ENCODE assay signal across 8 cellular contexts in genomic region chr20:25083773-25084615, GRCh38. TPM values are rescaled to one million over a fixed set of nuclear protein-coding genes. Genes with fewer than 3 reads are reported as not detected.
DNase-seq lines count a peak whose midpoint lies in the region; ATAC-seq lines count a peak whose summit lies in the region.
"Had no signal": no experiment of that assay in that cellular context is flagged by ENCODE, and none has a peak within 500 bp of the region (broad histone marks: within the 10 kb centered on the region; RNA-seq: fewer than 3 reads in every experiment).

No MANE protein-coding gene starts in this region.

- ATAC-seq in effector memory CD8-positive, alpha-beta T cell (replicated peaks) = peak; percentile 76
- no peak for ATAC-seq in HG02759 (IDR thresholded peaks at IDR 0.05; ENCODE audit: unreplicated experiment)

- H3K27ac Mint-ChIP-seq in effector memory CD8-positive, alpha-beta T cell = no peak overlapping the region

- in situ Hi-C loops in G401 (cut with HindIII; ENCODE audit: low sequenced_read_pairs) = no loop called here

- DNase-seq in G401 (ENCODE audit: low spot score) (peak; percentile 64), M059J (ENCODE audit: low read depth) (peak; percentile 50), posterior vena cava (ENCODE audit: low spot score) (peak; percentile 73), HK-2 (ENCODE audit: unreplicated experiment) (no peak), AG08396 (ENCODE audit: low spot score) (no peak)
- peak in 2 of 3 experiments; percentile 41 to 45 for DNase-seq in effector memory CD8-positive, alpha-beta T cell
- DNase-seq: NCI-H2171 treated with DMSO at 0.1 percent for 48 hours had no signal

- peak overlapping the region; percentile 60 to 74 for H3K4me3 Mint-ChIP-seq in effector memory CD8-positive, alpha-beta T cell

- no peaks in the 10 kb centered on the region for H3K9me3 Mint-ChIP-seq in effector memory CD8-positive, alpha-beta T cell

- peaks cover 17 to 19% of the 10 kb centered on the region in 2 donors for H3K4me1 Mint-ChIP-seq in effector memory CD8-positive, alpha-beta T cell (ENCODE audit: low read depth in 2 of 2)

- H3K36me3 Mint-ChIP-seq in effector memory CD8-positive, alpha-beta T cell (ENCODE audit: insufficient read depth) = peaks cover 3% of the 10 kb centered on the region

- H3K27me3 Mint-ChIP-seq in effector memory CD8-positive, alpha-beta T cell = peaks cover 57 to 74% of the 10 kb centered on the region in 2 donors

- intact Hi-C loops in posterior vena cava (cut with DNase I) = loop anchor here in 1 of 2 donors (10.0 kb wide), 1 partner anchor 331 kb away; no protein-coding TSS in a partner anchor

RNA-seq across cellular contexts. Expression of gene VSX1, which starts 2.1 kb away (rescaled TPM):
- total RNA-seq in G401 (2014; rRNA removed; shearing (Covaris generic)) = not detected in 2 replicates
- 0.32 TPM in 1 of 2 replicates, not detected in the other for total RNA-seq in M059J (2014; rRNA removed; shearing (Covaris generic))
- total RNA-seq in posterior vena cava = not detected

RNA-seq across cellular contexts. Expression of gene ACSS1, which starts 26.1 kb away (rescaled TPM):
- not detected in 2 replicates for total RNA-seq in G401 (2014; rRNA removed; shearing (Covaris generic))
- 0.17 and 0.32 TPM in 2 replicates for total RNA-seq in M059J (2014; rRNA removed; shearing (Covaris generic))
- total RNA-seq in posterior vena cava = 10 to 100 TPM; 11.6 to 12.2 TPM

Comparison
In these comparisons a context has a peak if more than half of its experiments do, and no peak if none do; other contexts are left out.
1. DNase-seq: peak in G401 (single experiment), M059J (single experiment), effector memory CD8-positive, alpha-beta T cell (2 of 3) and posterior vena cava (single experiment); none in HK-2 (single experiment) and AG08396 (single experiment).